Comparison of ENCODE assay signal across 8 cellular contexts in genomic region chr16:46822270-46822669, GRCh38. TPM values are rescaled to one million over a fixed set of nuclear protein-coding genes. Genes with fewer than 3 reads are reported as not detected.
DNase-seq lines count a peak whose midpoint lies in the region; ATAC-seq and TF ChIP-seq lines count a peak whose summit lies in the region.

No MANE protein-coding gene starts in this region.

- DNase-seq in stimulated activated CD4-positive, alpha-beta T cell treated with anti-CD3 and anti-CD28 coated beads, Interleukin-1b, Interleukin-23, amount 100 ng/mL, for 48 hours = peak; percentile 55
- DNase-seq in stimulated activated CD4-positive, alpha-beta T cell treated with anti-CD3 and anti-CD28 coated beads, Interleukin-12 subunit alpha, Interleukin-12 subunit beta, amount 100 ng/mL, for 4 hours = no peak
- peak; percentile 54 for DNase-seq in RPMI7951 (ENCODE audit: low read depth)
- no peak for DNase-seq in activated effector memory CD4-positive, alpha-beta T cell treated with Interleukin-2 at 50 U/mL for 16 hours
- DNase-seq in mucosa of gallbladder (ENCODE audit: low spot score) = no peak
- no peak for DNase-seq in heart right ventricle
- DNase-seq in CD8-positive, alpha-beta memory T cell = no peak

- 71 to 77% methylated on average over 3 of the region's 3 CpGs for WGBS in heart right ventricle, 2 donors

- no peak overlapping the region for H3K4me3 Mint-ChIP-seq in CD8-positive, alpha-beta memory T cell

- peaks cover 0 to 11% (median 0%) of the 10 kb centered on the region in 9 donors for H3K36me3 ChIP-seq in heart right ventricle
- H3K36me3 ChIP-seq in CD8-positive, alpha-beta memory T cell (ENCODE audit: insufficient read depth, low read length) = no peaks in the 10 kb centered on the region

- no peaks in the 10 kb centered on the region for H3K9me3 Mint-ChIP-seq in CD8-positive, alpha-beta memory T cell

- no peak overlapping the region for H3K27ac Mint-ChIP-seq in CD8-positive, alpha-beta memory T cell

- intact Hi-C loops in heart right ventricle (cut with DNase I) = no loop called here

- H3K4me3 ChIP-seq in heart right ventricle = no peak overlapping the region
- H3K4me3 ChIP-seq in CD8-positive, alpha-beta memory T cell (ENCODE audit: low read length) = no peak overlapping the region

- peaks cover 14 to 28% (median 22%) of the 10 kb centered on the region in 3 donors for H3K4me1 Mint-ChIP-seq in CD8-positive, alpha-beta memory T cell

- POLR2A ChIA-PET in CD8-positive, alpha-beta memory T cell (lab: Charles Lee) = no interaction called here

- H3K36me3 Mint-ChIP-seq in CD8-positive, alpha-beta memory T cell = peaks cover 5 to 8% (median 5%) of the 10 kb centered on the region in 3 donors

- no peak overlapping the region for H3K27ac ChIP-seq in heart right ventricle
- no peak overlapping the region for H3K27ac ChIP-seq in CD8-positive, alpha-beta memory T cell (ENCODE audit: low read depth, low read length)

- no peaks in the 10 kb centered on the region for H3K9me3 ChIP-seq in heart right ventricle
- H3K9me3 ChIP-seq in CD8-positive, alpha-beta memory T cell (ENCODE audit: low read length) = no peaks in the 10 kb centered on the region

- CTCF ChIA-PET in CD8-positive, alpha-beta memory T cell (lab: Charles Lee) = interaction anchor here (1.1 kb wide), 1 partner anchor 22 kb away, joined by 3 read pairs; no protein-coding TSS in a partner anchor

- ATAC-seq in HG02759 (IDR thresholded peaks at IDR 0.05; ENCODE audit: unreplicated experiment) = peak; percentile 89
- ATAC-seq in heart right ventricle = no peak

- H3K27me3 ChIP-seq in heart right ventricle = no peaks in the 10 kb centered on the region
- H3K27me3 ChIP-seq in CD8-positive, alpha-beta memory T cell (ENCODE audit: insufficient read depth, low read length, poor library complexity, severe bottlenecking) = no peaks in the 10 kb centered on the region

- H3K4me1 ChIP-seq in heart right ventricle = peaks cover 0 to 7% (median 0%) of the 10 kb centered on the region in 9 donors
- H3K4me1 ChIP-seq in CD8-positive, alpha-beta memory T cell (ENCODE audit: insufficient read depth, low read length) = peaks cover 5% of the 10 kb centered on the region

- no peak for TF ChIP-seq CTCF in heart right ventricle (IDR thresholded peaks at IDR 0.05)

- peaks cover 0 to 2% of the 10 kb centered on the region in 2 donors for H3K27me3 Mint-ChIP-seq in CD8-positive, alpha-beta memory T cell

RNA-seq across cellular contexts. Expression of gene C16orf87, which starts 8.7 kb away (rescaled TPM):
- 10.8 and 11.8 TPM in 2 replicates for total RNA-seq in RPMI7951 (2014; rRNA removed; shearing (Covaris generic))
- total RNA-seq in mucosa of gallbladder (8.3 TPM), heart right ventricle (10 to 100 TPM in 9 of 10 donors, 1 to 10 TPM in 1; 8.6 to 17.8 (median 12.3) TPM)
- polyA plus RNA-seq in heart right ventricle = 1 to 10 TPM; 3.1 to 8.3 TPM
- 10 to 100 TPM; 22.6 to 22.8 TPM for total RNA-seq in CD8-positive, alpha-beta memory T cell
- 9.1 TPM for polyA plus RNA-seq in CD8-positive, alpha-beta memory T cell

Comparison
In these comparisons a context has a peak if more than half of its experiments do, and no peak if none do; other contexts are left out.
1. DNase-seq: peak in stimulated activated CD4-positive, alpha-beta T cell treated with anti-CD3 and anti-CD28 coated beads, Interleukin-1b, Interleukin-23, amount 100 ng/mL, for 48 hours (single experiment) and RPMI7951 (single experiment); none in stimulated activated CD4-positive, alpha-beta T cell treated with anti-CD3 and anti-CD28 coated beads, Interleukin-12 subunit alpha, Interleukin-12 subunit beta, amount 100 ng/mL, for 4 hours (single experiment), activated effector memory CD4-positive, alpha-beta T cell treated with Interleukin-2 at 50 U/mL for 16 hours (single experiment), mucosa of gallbladder (single experiment), heart right ventricle (0 of 2) and CD8-positive, alpha-beta memory T cell (0 of 5).